In the genomic region with DNA sequence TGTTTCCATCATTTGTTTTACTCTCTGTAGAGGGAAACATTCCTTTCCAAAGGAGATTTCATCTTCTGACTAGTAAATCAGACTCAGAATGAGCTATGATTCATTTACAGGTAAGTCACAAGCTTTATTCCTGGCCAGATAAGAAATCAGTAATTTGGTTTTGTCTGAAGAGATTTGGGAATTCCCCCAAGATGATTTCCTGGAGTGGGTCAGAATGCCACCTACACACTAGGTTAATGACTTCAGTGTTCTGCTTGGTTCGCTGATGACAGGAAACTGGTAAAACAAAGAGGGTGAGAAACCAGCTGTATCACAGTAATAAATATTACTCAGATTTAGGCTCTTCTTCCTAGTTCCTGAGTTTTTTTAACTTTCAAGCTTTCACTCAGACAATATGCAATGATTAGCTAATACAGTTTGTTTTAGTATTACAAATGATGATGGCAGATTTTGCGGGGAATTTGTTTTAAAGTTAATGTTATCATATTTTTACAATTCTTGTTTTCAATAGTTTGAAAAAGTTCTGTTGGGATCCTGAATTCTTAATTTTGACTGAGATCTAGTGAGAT, we compare ENCODE assay signal across 14 cellular contexts. TPM values are rescaled to one million over a fixed set of nuclear protein-coding genes. Genes with fewer than 3 reads are reported as not detected.
A peak's percentile ranks its signal among the peaks of the same experiment; 100 is the strongest.
DNase-seq lines count a peak whose midpoint lies in the region; ATAC-seq, FAIRE-seq and TF ChIP-seq lines count a peak whose summit lies in the region.
"Had no signal": no experiment of that assay in that cellular context is flagged by ENCODE, and none has a peak within 500 bp of the region (broad histone marks: within the 10 kb centered on the region; RNA-seq: fewer than 3 reads in every experiment).

No MANE protein-coding gene starts in this region.

- peaks cover 96% of the 10 kb centered on the region for H3K27me3 Mint-ChIP-seq in MCF 10A (ENCODE audit: insufficient read depth, unreplicated experiment)
- H3K27me3 Mint-ChIP-seq: activated B cell treated with CpG ODN at 0.5 μM for 24 hours had no signal

- TF ChIP-seq CTCF in mammary epithelial cell (conservative IDR thresholded peaks at IDR 0.05 in 1 of 2, IDR thresholded peaks at IDR 0.05 in 1 of 2; ENCODE audit: extremely low read depth in 1 of 2, insufficient read depth in 1 of 2, low read depth in 1 of 2, low read length in 2 of 2) (no peak), MCF 10A (IDR thresholded peaks at IDR 0.05; ENCODE audit: unreplicated experiment) (no peak), foreskin fibroblast (IDR thresholded peaks at IDR 0.05; ENCODE audit: low read depth, low read length) (no peak)

- dilution Hi-C loops in mammary epithelial cell (cut with HindIII; ENCODE audit: low sequenced_read_pairs), result no loop called here

- no peak overlapping the region for H3K27ac Mint-ChIP-seq in MCF 10A (ENCODE audit: low read depth, unreplicated experiment)
- H3K27ac Mint-ChIP-seq: activated B cell treated with CpG ODN at 0.5 μM for 24 hours had no signal

- ATAC-seq in HG02852 (IDR thresholded peaks at IDR 0.05; ENCODE audit: unreplicated experiment), result peak; percentile 96

- H3K27ac ChIP-seq in mammary epithelial cell (ENCODE audit: insufficient read depth, low read depth, low read length), result peak overlapping the region; percentile 58

- no peak overlapping the region for H3K4me3 ChIP-seq in mammary epithelial cell (replicated peaks in 1 of 3; ENCODE audit: insufficient read depth in 1 of 3, low read depth in 2 of 3, low read length in 3 of 3)
- no peak overlapping the region for H3K4me3 ChIP-seq in foreskin fibroblast (ENCODE audit: low read depth in 1 of 2, low read length in 2 of 2)

- H3K79me2 ChIP-seq in mammary epithelial cell (ENCODE audit: insufficient read depth, low read length), result no peaks in the 10 kb centered on the region

- BruUV-seq in mammary epithelial cell (replicated peaks; lab: Mats Ljungman, UMichigan) (no TSS peak), MCF 10A (replicated peaks; lab: Mats Ljungman, UMichigan) (no TSS peak)

- no peaks in the 10 kb centered on the region for H3K36me3 ChIP-seq in mammary epithelial cell (ENCODE audit: insufficient read depth, low read length)

- H3K4me1 ChIP-seq in mammary epithelial cell (ENCODE audit: insufficient read depth, low read length), result peaks cover 8% of the 10 kb centered on the region

- no peaks in the 10 kb centered on the region for H3K36me3 Mint-ChIP-seq in MCF 10A (ENCODE audit: insufficient read depth, unreplicated experiment)

- POLR2A ChIA-PET in MCF 10A (lab: Yijun Ruan, JAX), result no interaction called here

- DNase-seq in mammary epithelial cell (peak; percentile 97), MCF 10A (ENCODE audit: unreplicated experiment) (no peak), NCI-H226 (peak; percentile 5), urothelium cell line (ENCODE audit: low spot score) (peak; percentile 2), GDM1 (lab: John Stamatoyannopoulos, UW) (no peak), foreskin fibroblast (no peak), HCEC 1CT (no peak)
- DNase-seq: activated B cell treated with CpG ODN at 0.5 μM for 24 hours; GOT3; stimulated activated CD4-positive, alpha-beta T cell treated with anti-CD3 and anti-CD28 coated beads, Interleukin-2, amount 100 ng/mL, for 24 hours had no signal

- no peaks in the 10 kb centered on the region for H3K9me3 ChIP-seq in mammary epithelial cell (replicated peaks; ENCODE audit: insufficient read depth, low read length)

- intact Hi-C loops in mammary epithelial cell (cut with micrococcal nuclease) (no loop called here), MCF 10A (cut with micrococcal nuclease) (no loop called here)

- no peak overlapping the region for H2AFZ ChIP-seq in mammary epithelial cell (ENCODE audit: low read depth, low read length)

- H3K9ac ChIP-seq in mammary epithelial cell (ENCODE audit: insufficient read depth, low read length), result no peak overlapping the region

- H3K4me2 ChIP-seq in mammary epithelial cell (ENCODE audit: insufficient read depth, low read depth, low read length), result peak overlapping the region; percentile 4

- whole genome bisulfite sequencing in mammary epithelial cell (ENCODE audit: low coverage, missing lambda C conversion rate), result 47% methylated on average over 2 of the region's 2 CpGs

- FAIRE-seq in urothelium cell line (lab: Jason Lieb, UNC), result no peak

- no peak overlapping the region for H3K4me3 Mint-ChIP-seq in MCF 10A (ENCODE audit: unreplicated experiment)
- H3K4me3 Mint-ChIP-seq: activated B cell treated with CpG ODN at 0.5 μM for 24 hours had no signal

- H3K9me3 Mint-ChIP-seq in MCF 10A (ENCODE audit: unreplicated experiment), result no peaks in the 10 kb centered on the region
- H3K9me3 Mint-ChIP-seq: activated B cell treated with CpG ODN at 0.5 μM for 24 hours had no signal

- no peaks in the 10 kb centered on the region for H3K4me1 Mint-ChIP-seq in MCF 10A (ENCODE audit: insufficient read depth, unreplicated experiment)
- H3K4me1 Mint-ChIP-seq: activated B cell treated with CpG ODN at 0.5 μM for 24 hours had no signal

- H4K20me1 ChIP-seq in mammary epithelial cell (ENCODE audit: insufficient read depth, low read length), result no peaks in the 10 kb centered on the region

- CTCF ChIA-PET in mammary epithelial cell (lab: Charles Lee; ENCODE audit: low non-redundant PET) (interaction anchor here (0.9 kb wide), 1 partner anchor 23 kb away, joined by 3 read pairs; no protein-coding TSS in a partner anchor), MCF 10A (lab: Yijun Ruan, JAX) (no interaction called here)

- H3K27me3 ChIP-seq in mammary epithelial cell (ENCODE audit: insufficient read depth, low read length), result no peaks in the 10 kb centered on the region

- in situ Hi-C loops in mammary epithelial cell (cut with MboI; ENCODE audit: low sequenced_read_pairs in 2 of 2), result no loop called here

RNA-seq across cellular contexts. Expression of gene ASZ1, which starts 8.3 kb away (rescaled TPM):
- total RNA-seq in mammary epithelial cell (not detected), MCF 10A (2022) (not detected in 2 replicates)
- polyA plus RNA-seq in mammary epithelial cell, result not detected
- polyA minus RNA-seq in mammary epithelial cell, result not detected
- total RNA-seq: activated B cell treated with CpG ODN at 0.5 μM for 24 hours, chondrocyte, NCI-H460 had no signal
- polyA plus RNA-seq: liver had no signal

RNA-seq across cellular contexts. Expression of gene CFTR, which starts 44.3 kb away (rescaled TPM):
- total RNA-seq in mammary epithelial cell, result under 1 TPM in 1 of 2 donors, not detected in 1; 0.50 TPM
- not detected for polyA plus RNA-seq in mammary epithelial cell
- not detected for polyA minus RNA-seq in mammary epithelial cell
- total RNA-seq in MCF 10A (2022), result not detected in 2 replicates
- total RNA-seq: activated B cell treated with CpG ODN at 0.5 μM for 24 hours, chondrocyte, NCI-H460 had no signal

Comparison
In these comparisons a context has a peak if more than half of its experiments do, and no peak if none do; other contexts are left out.
1. DNase-seq: peak in mammary epithelial cell (single experiment), NCI-H226 (single experiment) and urothelium cell line (single experiment); none in MCF 10A (single experiment), GDM1 (single experiment), foreskin fibroblast (0 of 2) and HCEC 1CT (single experiment).